Comparison of ENCODE assay signal across 3 cellular contexts in the genomic region with DNA sequence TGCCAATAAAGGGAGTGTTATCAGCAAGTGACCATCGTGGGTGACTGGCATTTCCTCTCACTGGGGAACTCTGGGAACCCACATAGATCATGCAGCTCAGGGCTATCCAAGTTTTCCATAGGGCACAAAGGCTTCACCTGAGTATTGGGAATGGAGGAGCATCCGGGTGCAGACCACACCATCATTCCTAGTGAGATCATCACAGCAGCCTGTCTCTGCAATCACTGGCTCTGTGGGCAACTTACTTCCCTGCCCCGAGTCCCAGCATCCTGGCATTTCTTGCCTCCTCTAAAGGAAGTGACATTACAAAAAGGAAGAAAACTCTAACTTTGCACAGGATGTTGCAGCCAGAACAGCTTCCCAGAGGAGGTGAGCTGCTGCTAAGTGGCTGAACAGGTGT.
TF ChIP-seq lines count a peak whose summit lies in the region.

No MANE protein-coding gene starts in this region.

TF ChIP-seq in HEK293, 187 proteins besides CTCF, POLR2A, EP300 and RAD21:
- TF ChIP-seq ZBTB17 (tag by site-specific recombination; IDR thresholded peaks at IDR 0.05): peak; percentile 84
- no peak for TF ChIP-seq ELK4 (IDR thresholded peaks at IDR 0.05; ENCODE audit: borderline replicate concordance, low read depth, low read length)

TF ChIP-seq in GM12878, 131 proteins besides CTCF, POLR2A, EP300 and RAD21:
- TF ChIP-seq YBX1 (IDR thresholded peaks at IDR 0.05): no peak
- TF ChIP-seq, protein P1, sequence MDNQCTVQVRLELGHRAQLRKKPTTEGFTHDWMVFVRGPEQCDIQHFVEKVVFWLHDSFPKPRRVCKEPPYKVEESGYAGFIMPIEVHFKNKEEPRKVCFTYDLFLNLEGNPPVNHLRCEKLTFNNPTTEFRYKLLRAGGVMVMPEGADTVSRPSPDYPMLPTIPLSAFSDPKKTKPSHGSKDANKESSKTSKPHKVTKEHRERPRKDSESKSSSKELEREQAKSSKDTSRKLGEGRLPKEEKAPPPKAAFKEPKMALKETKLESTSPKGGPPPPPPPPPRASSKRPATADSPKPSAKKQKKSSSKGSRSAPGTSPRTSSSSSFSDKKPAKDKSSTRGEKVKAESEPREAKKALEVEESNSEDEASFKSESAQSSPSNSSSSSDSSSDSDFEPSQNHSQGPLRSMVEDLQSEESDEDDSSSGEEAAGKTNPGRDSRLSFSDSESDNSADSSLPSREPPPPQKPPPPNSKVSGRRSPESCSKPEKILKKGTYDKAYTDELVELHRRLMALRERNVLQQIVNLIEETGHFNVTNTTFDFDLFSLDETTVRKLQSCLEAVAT (IDR thresholded peaks at IDR 0.05): 0 out of 2 replicates have a peak, but pooled peaks have one; percentile 21

TF ChIP-seq in HepG2, 621 proteins besides CTCF, POLR2A, EP300 and RAD21:
- no peak for TF ChIP-seq ZNF720 (CRISPR knock-in tag; IDR thresholded peaks at IDR 0.05)
- TF ChIP-seq ZNF547 (CRISPR knock-in tag; IDR thresholded peaks at IDR 0.05): no peak
- no peak for TF ChIP-seq ZNF326 (CRISPR knock-in tag; IDR thresholded peaks at IDR 0.05; ENCODE audit: borderline replicate concordance)
- no peak for TF ChIP-seq ZNF383 (CRISPR knock-in tag; IDR thresholded peaks at IDR 0.05; ENCODE audit: borderline replicate concordance)
- no peak for TF ChIP-seq ZNF331 (CRISPR knock-in tag; IDR thresholded peaks at IDR 0.05)
- TF ChIP-seq HOXA3 (CRISPR knock-in tag; IDR thresholded peaks at IDR 0.05): no peak
- TF ChIP-seq ZNF101 (CRISPR knock-in tag; IDR thresholded peaks at IDR 0.05; ENCODE audit: borderline replicate concordance, low read depth): no peak
- TF ChIP-seq, protein P2, sequence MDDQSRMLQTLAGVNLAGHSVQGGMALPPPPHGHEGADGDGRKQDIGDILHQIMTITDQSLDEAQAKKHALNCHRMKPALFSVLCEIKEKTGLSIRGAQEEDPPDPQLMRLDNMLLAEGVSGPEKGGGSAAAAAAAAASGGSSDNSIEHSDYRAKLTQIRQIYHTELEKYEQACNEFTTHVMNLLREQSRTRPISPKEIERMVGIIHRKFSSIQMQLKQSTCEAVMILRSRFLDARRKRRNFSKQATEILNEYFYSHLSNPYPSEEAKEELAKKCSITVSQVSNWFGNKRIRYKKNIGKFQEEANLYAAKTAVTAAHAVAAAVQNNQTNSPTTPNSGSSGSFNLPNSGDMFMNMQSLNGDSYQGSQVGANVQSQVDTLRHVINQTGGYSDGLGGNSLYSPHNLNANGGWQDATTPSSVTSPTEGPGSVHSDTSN (CRISPR knock-in tag; IDR thresholded peaks at IDR 0.05; ENCODE audit: borderline replicate concordance): no peak
- TF ChIP-seq, protein P3, sequence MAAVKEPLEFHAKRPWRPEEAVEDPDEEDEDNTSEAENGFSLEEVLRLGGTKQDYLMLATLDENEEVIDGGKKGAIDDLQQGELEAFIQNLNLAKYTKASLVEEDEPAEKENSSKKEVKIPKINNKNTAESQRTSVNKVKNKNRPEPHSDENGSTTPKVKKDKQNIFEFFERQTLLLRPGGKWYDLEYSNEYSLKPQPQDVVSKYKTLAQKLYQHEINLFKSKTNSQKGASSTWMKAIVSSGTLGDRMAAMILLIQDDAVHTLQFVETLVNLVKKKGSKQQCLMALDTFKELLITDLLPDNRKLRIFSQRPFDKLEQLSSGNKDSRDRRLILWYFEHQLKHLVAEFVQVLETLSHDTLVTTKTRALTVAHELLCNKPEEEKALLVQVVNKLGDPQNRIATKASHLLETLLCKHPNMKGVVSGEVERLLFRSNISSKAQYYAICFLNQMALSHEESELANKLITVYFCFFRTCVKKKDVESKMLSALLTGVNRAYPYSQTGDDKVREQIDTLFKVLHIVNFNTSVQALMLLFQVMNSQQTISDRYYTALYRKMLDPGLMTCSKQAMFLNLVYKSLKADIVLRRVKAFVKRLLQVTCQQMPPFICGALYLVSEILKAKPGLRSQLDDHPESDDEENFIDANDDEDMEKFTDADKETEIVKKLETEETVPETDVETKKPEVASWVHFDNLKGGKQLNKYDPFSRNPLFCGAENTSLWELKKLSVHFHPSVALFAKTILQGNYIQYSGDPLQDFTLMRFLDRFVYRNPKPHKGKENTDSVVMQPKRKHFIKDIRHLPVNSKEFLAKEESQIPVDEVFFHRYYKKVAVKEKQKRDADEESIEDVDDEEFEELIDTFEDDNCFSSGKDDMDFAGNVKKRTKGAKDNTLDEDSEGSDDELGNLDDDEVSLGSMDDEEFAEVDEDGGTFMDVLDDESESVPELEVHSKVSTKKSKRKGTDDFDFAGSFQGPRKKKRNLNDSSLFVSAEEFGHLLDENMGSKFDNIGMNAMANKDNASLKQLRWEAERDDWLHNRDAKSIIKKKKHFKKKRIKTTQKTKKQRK (IDR thresholded peaks at IDR 0.05; ENCODE audit: low read length): no peak
- TF ChIP-seq, protein P4, sequence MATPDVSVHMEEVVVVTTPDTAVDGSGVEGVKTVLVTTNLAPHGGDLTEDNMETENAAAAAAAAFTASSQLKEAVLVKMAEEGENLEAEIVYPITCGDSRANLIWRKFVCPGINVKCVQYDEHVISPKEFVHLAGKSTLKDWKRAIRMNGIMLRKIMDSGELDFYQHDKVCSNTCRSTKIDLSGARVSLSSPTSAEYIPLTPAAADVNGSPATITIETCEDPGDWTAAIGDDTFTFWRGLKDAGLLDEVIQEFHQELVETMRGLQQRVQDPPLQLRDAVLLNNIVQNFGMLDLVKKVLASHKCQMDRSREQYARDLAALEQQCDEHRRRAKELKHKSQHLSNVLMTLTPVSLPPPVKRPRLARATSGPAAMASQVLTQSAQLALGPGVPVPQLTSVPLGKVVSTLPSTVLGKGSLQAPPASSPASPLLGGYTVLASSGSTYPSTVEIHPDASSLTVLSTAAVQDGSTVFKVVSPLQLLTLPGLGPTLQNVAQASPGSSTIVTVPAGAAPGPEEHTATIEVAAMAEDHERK (CRISPR knock-in tag; IDR thresholded peaks at IDR 0.05; ENCODE audit: low read depth): no peak
- no peak for TF ChIP-seq MBD4 (IDR thresholded peaks at IDR 0.05; ENCODE audit: borderline replicate concordance, low read length)
- TF ChIP-seq THAP11 (CRISPR knock-in tag; IDR thresholded peaks at IDR 0.05): no peak
